8 cellular contexts compared by ENCODE assay signal in genomic region chr1:147599362-147600118, GRCh38. TPM values are rescaled to one million over a fixed set of nuclear protein-coding genes. Genes with fewer than 3 reads are reported as not detected.
DNase-seq lines count a peak whose midpoint lies in the region; ATAC-seq and TF ChIP-seq lines count a peak whose summit lies in the region.

No MANE protein-coding gene starts in this region.

- H4K20me1 ChIP-seq in SK-N-SH (ENCODE audit: insufficient read depth): no peaks in the 10 kb centered on the region

- no peaks in the 10 kb centered on the region for H3K27me3 Mint-ChIP-seq in activated naive CD4-positive, alpha-beta T cell treated with anti-CD3 and anti-CD28 coated beads, Interleukin-2, amount 50 U/mL, for 24 hours

- peak overlapping the region; percentile 96 for H3K4me2 ChIP-seq in SK-N-SH

- POLR2A ChIA-PET in SK-N-SH (lab: Yijun Ruan, JAX): interaction anchor here (0.6 to 4.1 kb wide), 6 partner anchors 9 to 71 kb away, joined by 3 to 38 read pairs (median 4); partner anchors contain the start of genes ACP6 and BCL9

- H3K27ac Mint-ChIP-seq in activated naive CD4-positive, alpha-beta T cell treated with anti-CD3 and anti-CD28 coated beads, Interleukin-2, amount 50 U/mL, for 24 hours: peak overlapping the region; percentile 80

- TF ChIP-seq CTCF in SK-N-SH (IDR thresholded peaks at IDR 0.05) (no peak), omental fat pad (IDR thresholded peaks at IDR 0.05) (no peak)

- no peaks in the 10 kb centered on the region for H3K9me2 ChIP-seq in SK-N-SH

- no peaks in the 10 kb centered on the region for H3K27me3 ChIP-seq in SK-N-SH (ENCODE audit: insufficient read depth)

- H3K4me1 Mint-ChIP-seq in activated naive CD4-positive, alpha-beta T cell treated with anti-CD3 and anti-CD28 coated beads, Interleukin-2, amount 50 U/mL, for 24 hours: peaks cover 33% of the 10 kb centered on the region

- H3K9me3 ChIP-seq in SK-N-SH: no peaks in the 10 kb centered on the region

- peak overlapping the region; percentile 77 for H3K4me3 ChIP-seq in SK-N-SH (ENCODE audit: low read depth in 2 of 2, low read length in 1 of 2)

- ATAC-seq in HG02588 (IDR thresholded peaks at IDR 0.05; ENCODE audit: unreplicated experiment) (peak; percentile 76), omental fat pad (ENCODE audit: low FRiP score) (peak; percentile 96)

- DNase-seq in GM03348 (ENCODE audit: low spot score) (peak; percentile 99), NCI-H1048 (lab: John Stamatoyannopoulos, UW) (peak; percentile 96), SK-N-SH (peak; percentile 97), glomerular visceral epithelial cell (ENCODE audit: extremely low spot score) (peak; percentile 98), omental fat pad (ENCODE audit: low spot score) (peak; percentile 86)

- H3K27ac ChIP-seq in SK-N-SH (ENCODE audit: low read depth in 2 of 2, low read length in 1 of 2): peak overlapping the region; percentile 62 to 95
- H3K27ac ChIP-seq in temporal lobe (ENCODE audit: low read depth, low read length): peak overlapping the region; percentile 61

- CTCF ChIA-PET in SK-N-SH (lab: Yijun Ruan, JAX): interaction anchor here (0.9 to 2.8 kb wide), 5 partner anchors 10 to 103 kb away, joined by 3 to 8 read pairs (median 4); partner anchors contain the start of gene BCL9

- peaks cover 0 to 15% of the 10 kb centered on the region in 2 experiments; a peak in 2 of 4 replicates for H3K4me1 ChIP-seq in SK-N-SH (ENCODE audit: control insufficient read depth in 1 of 2, insufficient read depth in 2 of 2, low read depth in 1 of 2, low read length in 1 of 2)

- TF ChIP-seq RAD21 in SK-N-SH (IDR thresholded peaks at IDR 0.05; ENCODE audit: low read length): no peak

- WGBS in SK-N-SH (ENCODE audit: low lambda C conversion rate): under 1% methylated on average over 27 of the region's 80 CpGs

- H3K9ac ChIP-seq in SK-N-SH: peak overlapping the region; percentile 65

- H3K4me3 Mint-ChIP-seq in activated naive CD4-positive, alpha-beta T cell treated with anti-CD3 and anti-CD28 coated beads, Interleukin-2, amount 50 U/mL, for 24 hours: peak overlapping the region; percentile 92

- no peak for TF ChIP-seq EP300 in SK-N-SH (IDR thresholded peaks at IDR 0.05; ENCODE audit: borderline replicate concordance in 1 of 2, low read depth in 1 of 2, low read length in 1 of 2)

- peak overlapping the region; percentile 84 for H2AFZ ChIP-seq in SK-N-SH (ENCODE audit: low read depth)

- H3K79me2 ChIP-seq in SK-N-SH (ENCODE audit: insufficient read depth): peaks cover 37% of the 10 kb centered on the region

- peaks cover 1% of the 10 kb centered on the region for H3K36me3 Mint-ChIP-seq in activated naive CD4-positive, alpha-beta T cell treated with anti-CD3 and anti-CD28 coated beads, Interleukin-2, amount 50 U/mL, for 24 hours

- no peaks in the 10 kb centered on the region for H3F3A ChIP-seq in SK-N-SH (replicated peaks; ENCODE audit: insufficient read depth)

- peaks cover 0 to 3% of the 10 kb centered on the region in 2 experiments for H3K36me3 ChIP-seq in SK-N-SH (replicated peaks in 1 of 2; ENCODE audit: control insufficient read depth in 1 of 2, insufficient read depth in 2 of 2, low read length in 1 of 2)

- H3K9me3 Mint-ChIP-seq in activated naive CD4-positive, alpha-beta T cell treated with anti-CD3 and anti-CD28 coated beads, Interleukin-2, amount 50 U/mL, for 24 hours: no peaks in the 10 kb centered on the region

TF ChIP-seq in SK-N-SH, 30 proteins besides CTCF, POLR2A, EP300 and RAD21:
- TF ChIP-seq ZBTB33 (IDR thresholded peaks at IDR 0.05; ENCODE audit: borderline replicate concordance, low read depth): no peak
- no peak for TF ChIP-seq GABPA (IDR thresholded peaks at IDR 0.05; ENCODE audit: low read depth)
- TF ChIP-seq MAX (IDR thresholded peaks at IDR 0.05; ENCODE audit: low read depth): peak; percentile 70; the same call in 1 of the 2 replicates
- TF ChIP-seq EZH2phosphoT487 (IDR thresholded peaks at IDR 0.05; ENCODE audit: borderline replicate concordance, low read depth): no peak
- no peak for TF ChIP-seq RCOR1 (IDR thresholded peaks at IDR 0.05; ENCODE audit: low read length)
- TF ChIP-seq TEAD4 (IDR thresholded peaks at IDR 0.05; ENCODE audit: borderline replicate concordance, insufficient read depth): no peak
- peak; percentile 35; the same call in 1 of the 2 replicates for TF ChIP-seq PBX3 (IDR thresholded peaks at IDR 0.05)
- peak; percentile 12; the same call in 1 of the 2 replicates for TF ChIP-seq MXI1 (IDR thresholded peaks at IDR 0.05; ENCODE audit: low read depth, low read length)
- no peak for TF ChIP-seq USF1 (IDR thresholded peaks at IDR 0.05; ENCODE audit: borderline replicate concordance, low read depth)
- TF ChIP-seq POLR2AphosphoS5 (IDR thresholded peaks at IDR 0.05; ENCODE audit: low read depth, low read length): no peak
- peak; percentile 60 for TF ChIP-seq CHD2 (IDR thresholded peaks at IDR 0.05; ENCODE audit: low read length, partially characterized antibody)

RNA-seq across cellular contexts. Expression of gene BCL9, which starts 58.2 kb away (rescaled TPM):
- polyA plus RNA-seq in SK-N-SH (2012; rRNA removed): 8.2 and 9.9 TPM in 2 replicates
- polyA plus RNA-seq in SK-N-SH (2012; cell fraction: cytosol; rRNA removed): 7.9 and 11.1 TPM in 2 replicates
- 8.4 and 10.5 TPM in 2 replicates for polyA plus RNA-seq in SK-N-SH (2012; cell fraction: nucleus; rRNA removed)
- total RNA-seq in omental fat pad (10 to 100 TPM in 2 of 4 donors, 1 to 10 TPM in 2; 9.0 to 10.7 (median 9.9) TPM), temporal lobe (18.4 TPM)

Comparison
In these comparisons a context has a peak if more than half of its experiments do, and no peak if none do; other contexts are left out.
1. Peak in every context shown above with its lines: DNase-seq, ATAC-seq, H3K4me3 ChIP-seq and H3K27ac ChIP-seq.